In the genomic region with DNA sequence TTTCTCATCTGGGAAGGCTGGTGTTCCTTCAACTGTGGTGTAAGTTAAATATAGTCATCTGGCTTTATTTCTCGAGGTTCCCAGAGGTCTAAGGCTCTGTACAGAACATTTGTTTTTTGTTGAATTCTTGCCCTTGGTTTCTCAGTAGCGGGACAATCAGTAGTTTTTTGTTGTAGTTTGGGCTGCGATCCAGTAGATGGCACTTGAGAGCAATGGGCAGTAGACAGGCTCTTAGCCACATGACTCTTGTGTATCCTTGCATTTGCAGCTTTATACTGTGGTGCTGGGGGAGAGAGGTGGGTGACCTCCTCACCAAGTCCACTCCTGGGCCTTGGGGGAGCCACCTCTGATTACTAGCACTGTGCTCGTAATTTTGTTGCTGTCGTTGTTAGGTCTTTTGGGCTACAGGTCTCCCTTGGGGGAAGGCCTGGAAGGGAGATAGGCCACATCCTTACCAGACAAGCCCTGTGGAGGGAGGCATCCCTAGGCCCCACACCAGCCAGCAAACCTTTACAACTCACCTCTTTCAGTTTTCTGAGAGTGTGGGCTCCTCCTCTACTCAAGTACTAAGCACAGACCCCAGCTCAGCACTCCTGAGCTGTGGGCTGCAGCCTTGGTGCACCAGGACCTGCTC, we compare ENCODE assay signal across 8 cellular contexts. TPM values are rescaled to one million over a fixed set of nuclear protein-coding genes. Genes with fewer than 3 reads are reported as not detected.
DNase-seq lines count a peak whose midpoint lies in the region; ATAC-seq and TF ChIP-seq lines count a peak whose summit lies in the region.

No MANE protein-coding gene starts in this region.

- H3K27me3 ChIP-seq in BE2C (no peaks in the 10 kb centered on the region), fibroblast of lung (ENCODE audit: control insufficient read depth, insufficient read depth, low read length) (no peaks in the 10 kb centered on the region), gastrocnemius medialis (no peaks in the 10 kb centered on the region)

- in situ Hi-C loops in gastrocnemius medialis (cut with MboI; ENCODE audit: low sequenced_read_pairs in 4 of 4), result no loop called here

- no peak overlapping the region for H2AFZ ChIP-seq in fibroblast of lung (ENCODE audit: low read length)

- H3K79me2 ChIP-seq in fibroblast of lung (ENCODE audit: control insufficient read depth, insufficient read depth, low read length), result no peaks in the 10 kb centered on the region

- intact Hi-C loops in gastrocnemius medialis (cut with DNase I; ENCODE audit: low total_unique reads), result no loop called here

- H3K4me3 ChIP-seq in BE2C (ENCODE audit: low read depth, low read length), result no peak overlapping the region
- H3K4me3 ChIP-seq in fibroblast of lung (replicated peaks in 1 of 4; ENCODE audit: control extremely low read depth in 1 of 4, insufficient read depth in 1 of 4, low read depth in 3 of 4, low read length in 4 of 4), result no peak overlapping the region
- H3K4me3 ChIP-seq in gastrocnemius medialis, result no peak overlapping the region

- no peak for TF ChIP-seq POLR2A in gastrocnemius medialis (IDR thresholded peaks at IDR 0.05)

- TF ChIP-seq CTCF in BE2C (IDR thresholded peaks at IDR 0.05; ENCODE audit: low read depth, low read length) (peak; percentile 72), GM12874 (IDR thresholded peaks at IDR 0.05; ENCODE audit: insufficient read depth, low read depth, low read length) (peak; percentile 66), fibroblast of lung (conservative IDR thresholded peaks at IDR 0.05 in 1 of 2, IDR thresholded peaks at IDR 0.05 in 1 of 2; ENCODE audit: low read depth in 1 of 2, low read length in 2 of 2) (peak; percentile 60 to 77), gastrocnemius medialis (IDR thresholded peaks at IDR 0.05 in 4 of 5, conservative IDR thresholded peaks at IDR 0.05 in 1 of 5) (peak in 4 of 5 experiments; percentile 16 to 56 (median 34))

- peak; percentile 19 for DNase-seq in BE2C
- peak; percentile 8 to 49 for DNase-seq in Kasumi-1 (lab: John Stamatoyannopoulos, UW)
- peak; percentile 45 for DNase-seq in activated CD4-positive, alpha-beta T cell treated with anti-CD3 and anti-CD28 coated beads for 48 hours
- DNase-seq in fibroblast of lung (ENCODE audit: low read depth in 2 of 2), result peak; percentile 4 to 34
- no peak for DNase-seq in gastrocnemius medialis
- DNase-seq in HPDE6-E6E7 (ENCODE audit: extremely low spot score), result no peak

- H3K27ac ChIP-seq in fibroblast of lung (ENCODE audit: insufficient read depth, low read length), result no peak overlapping the region
- H3K27ac ChIP-seq in gastrocnemius medialis, result no peak overlapping the region

- no peaks in the 10 kb centered on the region for H4K20me1 ChIP-seq in fibroblast of lung (ENCODE audit: control insufficient read depth, extremely low read depth, insufficient read depth, low read length)

- H3K36me3 ChIP-seq in BE2C (no peaks in the 10 kb centered on the region), fibroblast of lung (ENCODE audit: control insufficient read depth, insufficient read depth, low read length) (no peaks in the 10 kb centered on the region), gastrocnemius medialis (no peaks in the 10 kb centered on the region)

- H3K9ac ChIP-seq in fibroblast of lung (ENCODE audit: insufficient read depth, low read length), result no peak overlapping the region

- no peaks in the 10 kb centered on the region for H3K4me1 ChIP-seq in BE2C
- H3K4me1 ChIP-seq in fibroblast of lung (ENCODE audit: control insufficient read depth, extremely low read depth, insufficient read depth, low read length), result no peaks in the 10 kb centered on the region
- no peaks in the 10 kb centered on the region for H3K4me1 ChIP-seq in gastrocnemius medialis

- no peak overlapping the region for H3K4me2 ChIP-seq in fibroblast of lung (ENCODE audit: extremely low read depth, insufficient read depth, low read length)

- H3K9me3 ChIP-seq in BE2C (no peaks in the 10 kb centered on the region), fibroblast of lung (ENCODE audit: control insufficient read depth, insufficient read depth, low read depth, low read length) (no peaks in the 10 kb centered on the region), gastrocnemius medialis (no peaks in the 10 kb centered on the region)

- ATAC-seq in gastrocnemius medialis (no peak), HG03432 (IDR thresholded peaks at IDR 0.05; ENCODE audit: unreplicated experiment) (no peak)

RNA-seq across cellular contexts. Expression of a gene that starts 8.1 kb away (rescaled TPM):
- not detected for polyA plus RNA-seq in BE2C (2012; ENCODE audit: insufficient read depth, insufficient read length, low read depth)
- total RNA-seq in fibroblast of lung, result not detected in 2 replicates
- not detected in 2 replicates for polyA plus RNA-seq in fibroblast of lung
- not detected in 2 replicates for polyA plus RNA-seq in fibroblast of lung (2012)
- not detected in 2 replicates for polyA minus RNA-seq in fibroblast of lung (ENCODE audit: low replicate concordance)
- total RNA-seq in gastrocnemius medialis, result not detected

RNA-seq across cellular contexts. Expression of a gene that starts 13.7 kb away (rescaled TPM):
- not detected for polyA plus RNA-seq in BE2C (2012; ENCODE audit: insufficient read depth, insufficient read length, low read depth)
- total RNA-seq in fibroblast of lung, result 1.5 and 2.5 TPM in 2 replicates
- polyA plus RNA-seq in fibroblast of lung, result 0.77 and 1.4 TPM in 2 replicates
- polyA plus RNA-seq in fibroblast of lung (2012), result 0.52 and 1.4 TPM in 2 replicates
- 1.5 and 2.0 TPM in 2 replicates for polyA minus RNA-seq in fibroblast of lung (ENCODE audit: low replicate concordance)
- under 1 TPM in 3 of 4 donors, not detected in 1; 0.15 to 0.81 (median 0.35) TPM for total RNA-seq in gastrocnemius medialis

RNA-seq across cellular contexts. Expression of a gene that starts 59.0 kb away (rescaled TPM):
- 1.5 TPM for polyA plus RNA-seq in BE2C (2012; ENCODE audit: insufficient read depth, insufficient read length, low read depth)
- total RNA-seq in fibroblast of lung (not detected in 2 replicates), gastrocnemius medialis (not detected)
- not detected in 2 replicates for polyA plus RNA-seq in fibroblast of lung
- not detected in 2 replicates for polyA plus RNA-seq in fibroblast of lung (2012)
- not detected in 2 replicates for polyA minus RNA-seq in fibroblast of lung (ENCODE audit: low replicate concordance)

Comparison
In these comparisons a context has a peak if more than half of its experiments do, and no peak if none do; other contexts are left out.
1. DNase-seq: peak in BE2C (single experiment), Kasumi-1 (2 of 2), activated CD4-positive, alpha-beta T cell treated with anti-CD3 and anti-CD28 coated beads for 48 hours (single experiment) and fibroblast of lung (2 of 2); none in gastrocnemius medialis (0 of 2) and HPDE6-E6E7 (single experiment).
2. Peak in every context shown above with its lines, with median percentiles within 50 percentile points of each other: CTCF ChIP-seq.